29 cellular contexts compared by ENCODE assay signal in the genomic region with DNA sequence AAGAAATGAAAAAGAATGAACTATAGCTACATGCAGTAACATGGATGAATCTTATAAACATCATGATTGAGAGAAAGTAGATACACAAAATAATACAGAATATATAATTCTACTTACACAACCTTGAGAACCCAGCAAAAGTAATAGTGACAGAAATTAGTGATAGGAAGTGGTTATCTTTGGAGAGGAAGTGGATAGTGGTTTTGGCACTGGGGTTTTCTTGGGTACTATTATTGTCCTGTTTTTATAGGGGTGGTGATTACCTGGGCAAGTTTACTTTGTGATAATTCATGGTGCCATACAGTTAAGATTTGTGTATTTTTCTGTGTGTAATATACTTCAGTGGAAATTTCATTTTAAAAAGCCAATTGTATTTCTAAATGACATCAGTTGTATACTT.
DNase-seq lines count a peak whose midpoint lies in the region; ATAC-seq and TF ChIP-seq lines count a peak whose summit lies in the region.
"Had no signal": no experiment of that assay in that cellular context is flagged by ENCODE, and none has a peak within 500 bp of the region (broad histone marks: within the 10 kb centered on the region; RNA-seq: fewer than 3 reads in every experiment).

No MANE protein-coding gene starts in this region.

- DNase-seq in activated CD8-positive, alpha-beta memory T cell treated with anti-CD3 and anti-CD28 coated beads, Interleukin-2, amount 10 ng/mL, durations not matched to agents 7 days and 5 days, result no peak
- DNase-seq in activated CD8-positive, alpha-beta memory T cell treated with anti-CD3 and anti-CD28 coated beads, Interleukin-2, amount 50 U/mL, for 4 hours, result no peak
- DNase-seq in activated CD8-positive, alpha-beta T cell treated with anti-CD3 and anti-CD28 coated beads for 36 hours, result peak; percentile 22
- no peak for DNase-seq in natural killer cell treated with Interleukin-12 subunit alpha and Interleukin-12 subunit beta and Interleukin-15 and Interleukin-18, amount 100 ng/mL, for 72 hours (ENCODE audit: low spot score)
- DNase-seq in COR-L47 (lab: John Stamatoyannopoulos, UW) (no peak), NCI-H82 treated with DMSO at 0.1 percent for 48 hours (lab: John Stamatoyannopoulos, UW; ENCODE audit: unreplicated experiment) (no peak), cortex of kidney (lab: John Stamatoyannopoulos, UW) (no peak)
- DNase-seq: ACHN; activated naive CD4-positive, alpha-beta T cell; caudate nucleus; dorsolateral prefrontal cortex; head of caudate nucleus; left cardiac atrium; mesendoderm; MM.1S; naive B cell; NCI-H1694; NCI-H748 treated with DMSO at 0.1 percent for 48 hours; pancreas; PC-9; right cardiac atrium; SHP77 treated with DMSO at 0.1 percent for 48 hours; stimulated activated CD4-positive, alpha-beta T cell treated with anti-CD3 and anti-CD28 coated beads, Interleukin-12 subunit alpha, Interleukin-12 subunit beta, amount 100 ng/mL, for 4 hours; stimulated activated CD4-positive, alpha-beta T cell treated with anti-CD3 and anti-CD28 coated beads, Interleukin-4, amount 100 ng/mL, for 4 hours had no signal

- H3K27ac Mint-ChIP-seq in activated CD8-positive, alpha-beta memory T cell treated with anti-CD3 and anti-CD28 coated beads, Interleukin-2, amount 10 ng/mL, durations not matched to agents 7 days and 5 days, result peak overlapping the region; percentile 64
- H3K27ac Mint-ChIP-seq in activated CD8-positive, alpha-beta T cell treated with anti-CD3 and anti-CD28 coated beads for 36 hours, result no peak overlapping the region
- H3K27ac Mint-ChIP-seq in natural killer cell treated with Interleukin-12 subunit alpha and Interleukin-12 subunit beta and Interleukin-15 and Interleukin-18, amount 100 ng/mL, for 72 hours, result no peak overlapping the region
- H3K27ac Mint-ChIP-seq: CD14-positive monocyte, naive B cell, type B pancreatic cell had no signal

- peak overlapping the region; percentile 12 for H3K4me3 Mint-ChIP-seq in activated CD8-positive, alpha-beta memory T cell treated with anti-CD3 and anti-CD28 coated beads, Interleukin-2, amount 10 ng/mL, durations not matched to agents 7 days and 5 days
- no peak overlapping the region for H3K4me3 Mint-ChIP-seq in activated CD8-positive, alpha-beta T cell treated with anti-CD3 and anti-CD28 coated beads for 36 hours
- H3K4me3 Mint-ChIP-seq in natural killer cell treated with Interleukin-12 subunit alpha and Interleukin-12 subunit beta and Interleukin-15 and Interleukin-18, amount 100 ng/mL, for 72 hours, result peak overlapping the region; percentile 59
- H3K4me3 Mint-ChIP-seq: CD14-positive monocyte, naive B cell, type B pancreatic cell had no signal

- peaks cover 3% of the 10 kb centered on the region for H3K36me3 Mint-ChIP-seq in activated CD8-positive, alpha-beta memory T cell treated with anti-CD3 and anti-CD28 coated beads, Interleukin-2, amount 10 ng/mL, durations not matched to agents 7 days and 5 days
- peaks cover 4% of the 10 kb centered on the region for H3K36me3 Mint-ChIP-seq in activated CD8-positive, alpha-beta T cell treated with anti-CD3 and anti-CD28 coated beads for 36 hours (ENCODE audit: low read depth)
- peaks cover 11% of the 10 kb centered on the region for H3K36me3 Mint-ChIP-seq in natural killer cell treated with Interleukin-12 subunit alpha and Interleukin-12 subunit beta and Interleukin-15 and Interleukin-18, amount 100 ng/mL, for 72 hours
- H3K36me3 Mint-ChIP-seq: CD14-positive monocyte, naive B cell, type B pancreatic cell had no signal

- H3K27me3 Mint-ChIP-seq in activated CD8-positive, alpha-beta memory T cell treated with anti-CD3 and anti-CD28 coated beads, Interleukin-2, amount 10 ng/mL, durations not matched to agents 7 days and 5 days, result peaks cover 15% of the 10 kb centered on the region
- H3K27me3 Mint-ChIP-seq in activated CD8-positive, alpha-beta T cell treated with anti-CD3 and anti-CD28 coated beads for 36 hours, result no peaks in the 10 kb centered on the region
- peaks cover 22 to 28% of the 10 kb centered on the region in 2 donors for H3K27me3 Mint-ChIP-seq in natural killer cell treated with Interleukin-12 subunit alpha and Interleukin-12 subunit beta and Interleukin-15 and Interleukin-18, amount 100 ng/mL, for 72 hours
- H3K27me3 Mint-ChIP-seq: naive B cell, type B pancreatic cell had no signal

- intact Hi-C loops in activated CD8-positive, alpha-beta T cell treated with anti-CD3 and anti-CD28 coated beads for 36 hours (cut with micrococcal nuclease), result loop anchor here (5.0 kb wide), 1 partner anchor 40 kb away; no protein-coding TSS in a partner anchor

- peaks cover 5% of the 10 kb centered on the region for H3K9me3 Mint-ChIP-seq in activated CD8-positive, alpha-beta memory T cell treated with anti-CD3 and anti-CD28 coated beads, Interleukin-2, amount 10 ng/mL, durations not matched to agents 7 days and 5 days (ENCODE audit: low read depth)
- H3K9me3 Mint-ChIP-seq in activated CD8-positive, alpha-beta T cell treated with anti-CD3 and anti-CD28 coated beads for 36 hours, result peaks cover 8% of the 10 kb centered on the region
- H3K9me3 Mint-ChIP-seq in natural killer cell treated with Interleukin-12 subunit alpha and Interleukin-12 subunit beta and Interleukin-15 and Interleukin-18, amount 100 ng/mL, for 72 hours, result no peaks in the 10 kb centered on the region
- H3K9me3 Mint-ChIP-seq: type B pancreatic cell had no signal

- peak; percentile 65 for ATAC-seq in activated CD8-positive, alpha-beta memory T cell treated with anti-CD3 and anti-CD28 coated beads, Interleukin-2, amount 10 ng/mL, durations not matched to agents 7 days and 5 days
- ATAC-seq in GM18868 (IDR thresholded peaks at IDR 0.05; ENCODE audit: unreplicated experiment), result peak; percentile 84
- ATAC-seq in activated CD8-positive, alpha-beta T cell treated with anti-CD3 and anti-CD28 coated beads for 36 hours, result peak; percentile 62
- ATAC-seq in natural killer cell treated with Interleukin-12 subunit alpha and Interleukin-12 subunit beta and Interleukin-15 and Interleukin-18, amount 100 ng/mL, for 72 hours, result peak in 1 of 2 donors; percentile 62
- ATAC-seq: HCT116, K562, left cardiac atrium, pancreas, right cardiac atrium had no signal

- H3K4me1 Mint-ChIP-seq in activated CD8-positive, alpha-beta memory T cell treated with anti-CD3 and anti-CD28 coated beads, Interleukin-2, amount 10 ng/mL, durations not matched to agents 7 days and 5 days, result peaks cover 18% of the 10 kb centered on the region
- peaks cover 35% of the 10 kb centered on the region for H3K4me1 Mint-ChIP-seq in activated CD8-positive, alpha-beta T cell treated with anti-CD3 and anti-CD28 coated beads for 36 hours (ENCODE audit: low read depth)
- H3K4me1 Mint-ChIP-seq in natural killer cell treated with Interleukin-12 subunit alpha and Interleukin-12 subunit beta and Interleukin-15 and Interleukin-18, amount 100 ng/mL, for 72 hours (ENCODE audit: low read depth in 2 of 2), result peaks cover 16 to 23% of the 10 kb centered on the region in 2 donors
- H3K4me1 Mint-ChIP-seq: CD14-positive monocyte, naive B cell had no signal

- CTCF ChIA-PET in activated CD8-positive, alpha-beta memory T cell treated with anti-CD3 and anti-CD28 coated beads, Interleukin-2, amount 10 ng/mL, durations not matched to agents 7 days and 5 days (lab: Charles Lee), result no interaction called here
- CTCF ChIA-PET in activated CD8-positive, alpha-beta T cell treated with anti-CD3 and anti-CD28 coated beads for 36 hours (lab: Charles Lee), result interaction anchor here (0.7 kb wide), 1 partner anchor 34 kb away, joined by 3 read pairs; no protein-coding TSS in a partner anchor

- POLR2A ChIA-PET in activated CD8-positive, alpha-beta T cell treated with anti-CD3 and anti-CD28 coated beads for 36 hours (lab: Charles Lee), result no interaction called here

- no peak for TF ChIP-seq CTCF in activated CD8-positive, alpha-beta T cell treated with anti-CD3 and anti-CD28 coated beads for 36 hours (IDR thresholded peaks at IDR 0.05)
